Comparison of ENCODE assay signal across 8 cellular contexts in the genomic region with DNA sequence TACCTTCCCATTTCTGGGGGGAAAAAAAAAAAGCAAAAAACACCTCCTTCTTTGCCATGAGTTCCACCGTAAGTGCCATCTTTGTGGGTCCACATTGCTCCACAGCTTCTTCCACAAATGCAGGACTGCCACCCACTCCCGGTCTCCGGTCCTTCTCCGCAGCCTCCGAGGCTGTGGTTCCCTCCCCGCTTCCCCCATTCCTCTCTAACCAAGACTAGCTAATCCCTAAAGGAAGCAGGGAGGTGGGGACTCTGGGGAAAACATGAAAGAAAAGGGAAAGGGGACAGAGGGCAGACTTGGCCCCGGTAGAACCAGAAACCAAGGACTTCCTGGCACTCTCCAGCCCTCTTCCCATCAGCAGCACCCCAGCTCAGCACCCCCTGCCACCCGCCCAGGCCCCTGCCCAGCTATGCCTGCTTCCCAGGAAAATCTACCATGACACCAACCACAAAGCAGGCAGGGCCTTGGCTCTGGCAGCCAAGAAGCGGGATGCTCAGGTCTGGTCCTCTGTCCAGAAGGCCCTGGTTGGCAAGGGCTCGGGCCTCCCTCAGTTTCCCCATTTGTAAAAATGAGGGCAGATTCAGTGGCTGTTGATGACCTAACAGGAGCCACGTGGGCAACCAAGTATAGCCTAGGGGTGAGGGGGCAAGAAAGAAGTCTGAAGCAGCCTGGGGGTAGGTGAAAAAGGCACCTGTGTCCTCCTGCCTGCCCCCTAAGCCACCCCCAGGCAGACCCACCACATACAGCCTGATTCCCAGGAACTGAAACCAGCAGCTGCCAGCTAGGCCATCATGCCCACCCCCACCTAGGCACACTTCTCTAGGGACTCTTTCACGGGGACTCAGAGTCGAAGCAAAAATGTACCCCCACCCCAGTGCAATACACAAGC. TPM values are rescaled to one million over a fixed set of nuclear protein-coding genes. Genes with fewer than 3 reads are reported as not detected.
DNase-seq lines count a peak whose midpoint lies in the region; ATAC-seq and TF ChIP-seq lines count a peak whose summit lies in the region.

No MANE protein-coding gene starts in this region.

- H3K36me3 Mint-ChIP-seq in CD4-positive, alpha-beta T cell (ENCODE audit: low read depth) = no peaks in the 10 kb centered on the region
- H3K36me3 Mint-ChIP-seq in progenitor cell of endocrine pancreas (ENCODE audit: insufficient read depth) = peaks cover 12% of the 10 kb centered on the region

- H3K27ac Mint-ChIP-seq in CD4-positive, alpha-beta T cell = no peak overlapping the region
- peak overlapping the region; percentile 89 for H3K27ac Mint-ChIP-seq in progenitor cell of endocrine pancreas
- no peak overlapping the region for H3K27ac Mint-ChIP-seq in stimulated activated naive CD8-positive, alpha-beta T cell treated with anti-CD3 and anti-CD28 coated beads, Interleukin-15, amount 100 ng/mL, for 72 hours

- H3K9me3 Mint-ChIP-seq in CD4-positive, alpha-beta T cell = no peaks in the 10 kb centered on the region
- no peaks in the 10 kb centered on the region for H3K9me3 Mint-ChIP-seq in progenitor cell of endocrine pancreas (ENCODE audit: low read depth)
- H3K9me3 Mint-ChIP-seq in stimulated activated naive CD8-positive, alpha-beta T cell treated with anti-CD3 and anti-CD28 coated beads, Interleukin-15, amount 100 ng/mL, for 72 hours = no peaks in the 10 kb centered on the region

- TF ChIP-seq EP300 in gastroesophageal sphincter (IDR thresholded peaks at IDR 0.05) = no peak

- H3K27me3 ChIP-seq in CD4-positive, alpha-beta T cell (ENCODE audit: control insufficient read depth, insufficient read depth, low read length) = peaks cover 14% of the 10 kb centered on the region
- H3K27me3 ChIP-seq in WERI-Rb-1 (ENCODE audit: insufficient read depth, low read depth, severe bottlenecking) = peaks cover 31% of the 10 kb centered on the region
- no peaks in the 10 kb centered on the region for H3K27me3 ChIP-seq in gastroesophageal sphincter

- no peak for ATAC-seq in CD4-positive, alpha-beta T cell (ENCODE audit: poor library complexity)
- ATAC-seq in gastroesophageal sphincter (no peak), GM21423 (IDR thresholded peaks at IDR 0.05; ENCODE audit: unreplicated experiment) (no peak)
- ATAC-seq in stimulated activated naive CD8-positive, alpha-beta T cell treated with anti-CD3 and anti-CD28 coated beads, Interleukin-15, amount 100 ng/mL, for 72 hours = no peak

- peaks cover 3% of the 10 kb centered on the region for H3K27me3 Mint-ChIP-seq in CD4-positive, alpha-beta T cell
- H3K27me3 Mint-ChIP-seq in progenitor cell of endocrine pancreas = peaks cover 14% of the 10 kb centered on the region
- peaks cover 67% of the 10 kb centered on the region for H3K27me3 Mint-ChIP-seq in stimulated activated naive CD8-positive, alpha-beta T cell treated with anti-CD3 and anti-CD28 coated beads, Interleukin-15, amount 100 ng/mL, for 72 hours

- no peaks in the 10 kb centered on the region for H3K36me3 ChIP-seq in WERI-Rb-1
- H3K36me3 ChIP-seq in gastroesophageal sphincter = peaks cover 0 to 21% of the 10 kb centered on the region in 2 donors

- WGBS in gastroesophageal sphincter (ENCODE audit: low coverage in 1 of 2), 2 donors = 31% methylated on average over 5 of the region's 13 CpGs; no CpG with 5 or more reads in 1 of the 2 donors

- TF ChIP-seq POLR2A in gastroesophageal sphincter (IDR thresholded peaks at IDR 0.05) = no peak

- CTCF ChIA-PET in CD4-positive, alpha-beta T cell (lab: Charles Lee) = interaction anchor here (1.1 kb wide), 1 partner anchor 71 kb away, joined by 4 read pairs; no protein-coding TSS in a partner anchor

- H3K9me3 ChIP-seq in CD4-positive, alpha-beta T cell (ENCODE audit: control insufficient read depth, low read length) = no peaks in the 10 kb centered on the region
- H3K9me3 ChIP-seq in WERI-Rb-1 (ENCODE audit: severe bottlenecking) = no peaks in the 10 kb centered on the region
- H3K9me3 ChIP-seq in gastroesophageal sphincter = no peaks in the 10 kb centered on the region

- DNase-seq in CD4-positive, alpha-beta T cell = no peak
- peak; percentile 60 for DNase-seq in WERI-Rb-1
- DNase-seq in progenitor cell of endocrine pancreas (ENCODE audit: low spot score, unreplicated experiment) = no peak
- no peak for DNase-seq in superior temporal gyrus (ENCODE audit: extremely low spot score)
- no peak for DNase-seq in stimulated activated naive CD8-positive, alpha-beta T cell treated with anti-CD3 and anti-CD28 coated beads, Interleukin-15, amount 100 ng/mL, for 72 hours
- no peak for DNase-seq in G401 (ENCODE audit: low spot score)

- POLR2A ChIA-PET in CD4-positive, alpha-beta T cell (lab: Charles Lee) = interaction anchor here (0.5 kb wide), 1 partner anchor 17 kb away, joined by 3 read pairs; no protein-coding TSS in a partner anchor

- intact Hi-C loops in CD4-positive, alpha-beta T cell (cut with DNase I, micrococcal nuclease) = no loop called here

- H3K27ac ChIP-seq in CD4-positive, alpha-beta T cell (ENCODE audit: low read depth, low read length) = no peak overlapping the region
- peak overlapping the region; percentile 49; the same call in 1 of the 2 replicates for H3K27ac ChIP-seq in WERI-Rb-1
- peak overlapping the region in 3 of 4 donors; percentile 54 to 90 (median 87) for H3K27ac ChIP-seq in gastroesophageal sphincter

- H3K4me3 ChIP-seq in WERI-Rb-1 (ENCODE audit: low read depth, low read length) = peak overlapping the region; percentile 5
- H3K4me3 ChIP-seq in gastroesophageal sphincter = peak overlapping the region in 1 of 2 donors; percentile 83

- no peak for TF ChIP-seq CTCF in CD4-positive, alpha-beta T cell (IDR thresholded peaks at IDR 0.05)
- TF ChIP-seq CTCF in WERI-Rb-1 (IDR thresholded peaks at IDR 0.05; ENCODE audit: low read depth, low read length) (no peak), gastroesophageal sphincter (IDR thresholded peaks at IDR 0.05) (no peak), progenitor cell of endocrine pancreas (IDR thresholded peaks at IDR 0.05; ENCODE audit: unreplicated experiment) (no peak)

- peaks cover 0 to 69% (median 8%) of the 10 kb centered on the region in 3 donors for H3K4me1 ChIP-seq in gastroesophageal sphincter

- H3K4me1 Mint-ChIP-seq in CD4-positive, alpha-beta T cell (ENCODE audit: low read depth) = peaks cover 47% of the 10 kb centered on the region
- H3K4me1 Mint-ChIP-seq in progenitor cell of endocrine pancreas (ENCODE audit: low read depth) = peaks cover 22% of the 10 kb centered on the region
- peaks cover 68% of the 10 kb centered on the region for H3K4me1 Mint-ChIP-seq in stimulated activated naive CD8-positive, alpha-beta T cell treated with anti-CD3 and anti-CD28 coated beads, Interleukin-15, amount 100 ng/mL, for 72 hours

- H3K4me3 Mint-ChIP-seq in CD4-positive, alpha-beta T cell = peak overlapping the region; percentile 15
- H3K4me3 Mint-ChIP-seq in progenitor cell of endocrine pancreas (ENCODE audit: low read depth) = peak overlapping the region; percentile 84
- H3K4me3 Mint-ChIP-seq in stimulated activated naive CD8-positive, alpha-beta T cell treated with anti-CD3 and anti-CD28 coated beads, Interleukin-15, amount 100 ng/mL, for 72 hours = peak overlapping the region in 1 of 2 donors; percentile 14

- in situ Hi-C loops in G401 (cut with HindIII; ENCODE audit: low sequenced_read_pairs) = no loop called here

RNA-seq across cellular contexts. Expression of gene EPHA2, which starts 2.5 kb away (rescaled TPM):
- under 1 TPM in 1 of 2 experiments, not detected in 1; 0.22 TPM for total RNA-seq in CD4-positive, alpha-beta T cell
- 10 to 100 TPM in 2 of 4 donors, 1 to 10 TPM in 2; 8.9 to 16.1 (median 12.4) TPM for total RNA-seq in gastroesophageal sphincter
- total RNA-seq in progenitor cell of endocrine pancreas = 28.3 and 31.9 TPM in 2 replicates
- total RNA-seq in G401 (2014; rRNA removed; shearing (Covaris generic)) = 33.5 and 45.6 TPM in 2 replicates

RNA-seq across cellular contexts. Expression of gene ARHGEF19, which starts 59.1 kb away (rescaled TPM):
- total RNA-seq in CD4-positive, alpha-beta T cell = 1 to 10 TPM; 3.8 to 5.8 TPM
- 1 to 10 TPM; 2.8 to 3.6 (median 3.4) TPM for total RNA-seq in gastroesophageal sphincter
- 146 and 151 TPM in 2 replicates for total RNA-seq in progenitor cell of endocrine pancreas
- total RNA-seq in G401 (2014; rRNA removed; shearing (Covaris generic)) = 4.7 and 7.4 TPM in 2 replicates

Comparison
In these comparisons a context has a peak if more than half of its experiments do, and no peak if none do; other contexts are left out.
1. RNA of gene EPHA2, which starts 2.5 kb away (total RNA-seq): 33.5 to 45.6 TPM in G401, 28.3 to 31.9 TPM in progenitor cell of endocrine pancreas and 8.9 to 16.1 TPM in gastroesophageal sphincter; 0.22 TPM in CD4-positive, alpha-beta T cell; every median in the first group is over 4 times any median in the second.
2. RNA of gene ARHGEF19, which starts 59.1 kb away (total RNA-seq): 146 to 151 TPM in progenitor cell of endocrine pancreas; 4.7 to 7.4 TPM in G401, 3.8 to 5.8 TPM in CD4-positive, alpha-beta T cell and 2.8 to 3.6 TPM in gastroesophageal sphincter; every median in the first group is over 10 times any median in the second.